12 cellular contexts compared by ENCODE assay signal in the genomic region with DNA sequence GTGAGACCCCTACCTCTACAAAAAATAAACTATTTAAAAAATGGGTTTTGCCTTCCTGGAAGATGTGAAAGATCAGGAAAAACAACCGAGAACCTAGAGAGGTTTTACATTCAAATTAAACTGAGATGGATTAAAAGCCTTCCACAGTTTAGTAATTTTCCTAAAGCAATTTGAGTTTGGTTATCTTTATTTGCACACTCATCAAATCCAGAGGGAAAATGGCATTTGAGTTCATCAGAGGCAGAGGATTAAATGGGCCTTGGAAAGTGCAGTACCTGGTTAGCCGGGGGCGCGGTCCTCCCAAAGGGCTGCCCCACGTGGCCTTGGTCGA.
"Had no signal": no experiment of that assay in that cellular context is flagged by ENCODE, and none has a peak within 500 bp of the region (broad histone marks: within the 10 kb centered on the region; RNA-seq: fewer than 3 reads in every experiment).

No MANE protein-coding gene starts in this region.

- DNase-seq: activated CD4-positive, alpha-beta T cell treated with anti-CD3 and anti-CD28 coated beads for 4 hours; activated CD8-positive, alpha-beta memory T cell treated with anti-CD3 and anti-CD28 coated beads, Interleukin-2, amount 50 U/mL, for 48 hours; activated CD8-positive, alpha-beta T cell treated with anti-CD3 and anti-CD28 coated beads for 36 hours; activated naive CD4-positive, alpha-beta T cell treated with Interleukin-2 at 50 U/mL for 16 hours; central memory CD4-positive, alpha-beta T cell; cortex of kidney; effector CD8-positive, alpha-beta T cell; retina; stimulated activated naive CD4-positive, alpha-beta T cell had no signal

- H3K9me3 ChIP-seq: gastroesophageal sphincter had no signal

- H3K4me1 ChIP-seq: gastroesophageal sphincter, parathyroid adenoma had no signal

- H3K27ac ChIP-seq: gastroesophageal sphincter, parathyroid adenoma had no signal

- H3K9ac ChIP-seq: parathyroid adenoma had no signal

- H3K4me3 ChIP-seq: gastroesophageal sphincter, SK-N-MC had no signal

- H2AFZ ChIP-seq: parathyroid adenoma had no signal

- H3K36me3 ChIP-seq: gastroesophageal sphincter had no signal
